9 cellular contexts compared by ENCODE assay signal in the genomic region with DNA sequence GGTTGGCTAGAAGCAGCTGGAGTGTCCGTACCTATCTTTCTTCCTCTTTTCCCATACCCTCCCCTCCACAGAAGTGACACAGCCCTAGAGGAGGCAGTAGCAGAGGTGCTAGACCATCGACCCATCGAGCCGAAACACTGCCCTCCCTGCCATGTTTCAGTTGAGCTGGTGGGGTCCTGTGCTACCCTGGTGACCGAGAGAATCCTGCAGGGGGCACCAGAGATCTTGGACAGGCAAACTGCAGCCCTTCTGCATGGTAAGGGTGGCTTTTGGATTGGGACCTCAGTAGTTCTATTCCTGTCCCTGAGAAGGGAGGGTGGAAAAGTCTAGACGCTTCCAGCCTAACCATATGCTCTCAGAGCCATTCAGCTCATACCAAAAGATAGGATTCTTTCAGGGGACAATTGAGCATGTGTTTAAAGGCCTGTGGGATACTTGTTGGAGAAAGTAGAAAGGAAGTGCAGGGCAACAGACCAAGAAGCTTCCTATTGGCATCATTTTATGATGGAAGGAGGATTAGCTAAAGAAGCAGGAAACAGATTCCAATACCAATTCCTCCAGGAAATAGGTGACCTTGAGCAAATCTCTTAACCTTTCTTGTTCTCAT. TPM values are rescaled to one million over a fixed set of nuclear protein-coding genes. Genes with fewer than 3 reads are reported as not detected.
A peak's percentile ranks its signal among the peaks of the same experiment; 100 is the strongest.
DNase-seq lines count a peak whose midpoint lies in the region; ATAC-seq and TF ChIP-seq lines count a peak whose summit lies in the region.
"Had no signal": no experiment of that assay in that cellular context is flagged by ENCODE, and none has a peak within 500 bp of the region (broad histone marks: within the 10 kb centered on the region; RNA-seq: fewer than 3 reads in every experiment).

No MANE protein-coding gene starts in this region.

- peak; percentile 85 for TF ChIP-seq RAD21 in Ishikawa (IDR thresholded peaks at IDR 0.05; ENCODE audit: low read depth)

- no peak overlapping the region for H3K4me3 Mint-ChIP-seq in activated T-helper 17 cell treated with anti-CD3 and anti-CD28 coated beads, Interleukin-2, amount 50 U/mL, for 72 hours
- H3K4me3 Mint-ChIP-seq: T-helper 1 cell treated with Interleukin-12 subunit alpha and Interleukin-12 subunit beta and Interleukin-4 antibody, amounts not matched to agents 30 μg/mL and 1 μg/mL, for 36 hours had no signal

- no peak overlapping the region for H3K4me3 ChIP-seq in foreskin fibroblast (ENCODE audit: low read depth in 1 of 2, low read length in 2 of 2)

- H3K9me3 Mint-ChIP-seq in activated T-helper 17 cell treated with anti-CD3 and anti-CD28 coated beads, Interleukin-2, amount 50 U/mL, for 72 hours = no peaks in the 10 kb centered on the region
- H3K9me3 Mint-ChIP-seq: T-helper 1 cell treated with Interleukin-12 subunit alpha and Interleukin-12 subunit beta and Interleukin-4 antibody, amounts not matched to agents 30 μg/mL and 1 μg/mL, for 36 hours had no signal

- peaks cover 65% of the 10 kb centered on the region for H3K36me3 Mint-ChIP-seq in activated T-helper 17 cell treated with anti-CD3 and anti-CD28 coated beads, Interleukin-2, amount 50 U/mL, for 72 hours (ENCODE audit: low read depth)

- H3K27me3 Mint-ChIP-seq in activated T-helper 17 cell treated with anti-CD3 and anti-CD28 coated beads, Interleukin-2, amount 50 U/mL, for 72 hours = no peaks in the 10 kb centered on the region

- peaks cover 4% of the 10 kb centered on the region for H3K4me1 Mint-ChIP-seq in activated T-helper 17 cell treated with anti-CD3 and anti-CD28 coated beads, Interleukin-2, amount 50 U/mL, for 72 hours

- DNase-seq in DMS114 treated with DMSO at 0.1 percent for 48 hours (lab: John Stamatoyannopoulos, UW; ENCODE audit: unreplicated experiment) = peak; percentile 53
- DNase-seq in RPMI7951 (ENCODE audit: low read depth) = peak; percentile 61
- DNase-seq in foreskin fibroblast = peak; percentile 39 to 79
- DNase-seq in nucleus accumbens (lab: John Stamatoyannopoulos, UW) = peak in 53 of 56 donors; percentile 6 to 84 (median 57)
- peak in 47 of 49 donors; percentile 5 to 87 (median 66) for DNase-seq in substantia nigra (lab: John Stamatoyannopoulos, UW)
- DNase-seq in amniotic stem cell (lab: John Stamatoyannopoulos, UW) = no peak

- TF ChIP-seq CTCF in foreskin fibroblast (IDR thresholded peaks at IDR 0.05; ENCODE audit: low read depth, low read length) = peak; percentile 74

- peak overlapping the region; percentile 64 for H3K27ac ChIP-seq in substantia nigra (ENCODE audit: low read depth, low read length, poor library complexity, severe bottlenecking)

- TF ChIP-seq EP300 in Ishikawa (IDR thresholded peaks at IDR 0.05; ENCODE audit: borderline replicate concordance) = no peak

- peak; percentile 98 for ATAC-seq in activated T-helper 17 cell treated with anti-CD3 and anti-CD28 coated beads, Interleukin-2, amount 50 U/mL, for 72 hours (replicated peaks)

- H3K27ac Mint-ChIP-seq in activated T-helper 17 cell treated with anti-CD3 and anti-CD28 coated beads, Interleukin-2, amount 50 U/mL, for 72 hours = no peak overlapping the region
- H3K27ac Mint-ChIP-seq: T-helper 1 cell treated with Interleukin-12 subunit alpha and Interleukin-12 subunit beta and Interleukin-4 antibody, amounts not matched to agents 30 μg/mL and 1 μg/mL, for 36 hours had no signal

TF ChIP-seq in Ishikawa, 13 proteins besides CTCF, POLR2A, EP300 and RAD21:
- 0 out of 2 replicates have a peak, but pooled peaks have one; percentile 17 for TF ChIP-seq YY1 (IDR thresholded peaks at IDR 0.05; ENCODE audit: low read depth)
- no peak for TF ChIP-seq FOXM1 (IDR thresholded peaks at IDR 0.05; ENCODE audit: borderline replicate concordance, low read depth)

RNA-seq across cellular contexts. Expression of gene BNIPL, which starts 11.7 kb away (rescaled TPM):
- total RNA-seq in RPMI7951 (2014; rRNA removed; shearing (Covaris generic)) = 0.48 TPM in 1 of 2 replicates, not detected in the other
- total RNA-seq in activated T-helper 17 cell treated with anti-CD3 and anti-CD28 coated beads, Interleukin-2, amount 50 U/mL, for 72 hours = 1 to 10 TPM; 1.4 to 4.5 TPM

RNA-seq across cellular contexts. Expression of gene PRUNE1, which starts 16.4 kb away (rescaled TPM):
- total RNA-seq in RPMI7951 (2014; rRNA removed; shearing (Covaris generic)) = 10.5 and 10.8 TPM in 2 replicates
- 10 to 100 TPM; 12.5 to 15.3 TPM for total RNA-seq in activated T-helper 17 cell treated with anti-CD3 and anti-CD28 coated beads, Interleukin-2, amount 50 U/mL, for 72 hours

RNA-seq across cellular contexts. Expression of gene MINDY1, which starts 17.9 kb away (rescaled TPM):
- total RNA-seq in RPMI7951 (2014; rRNA removed; shearing (Covaris generic)) = 7.7 and 10.3 TPM in 2 replicates
- 10 to 100 TPM; 10.9 to 22.6 TPM for total RNA-seq in activated T-helper 17 cell treated with anti-CD3 and anti-CD28 coated beads, Interleukin-2, amount 50 U/mL, for 72 hours

RNA-seq across cellular contexts. Expression of gene C1orf56, which starts 22.9 kb away (rescaled TPM):
- total RNA-seq in RPMI7951 (2014; rRNA removed; shearing (Covaris generic)) = 3.0 and 3.2 TPM in 2 replicates
- 1 to 10 TPM in 1 of 2 donors, under 1 TPM in 1; 0.71 to 1.2 TPM for total RNA-seq in activated T-helper 17 cell treated with anti-CD3 and anti-CD28 coated beads, Interleukin-2, amount 50 U/mL, for 72 hours

RNA-seq across cellular contexts. Expression of gene CDC42SE1, which starts 34.8 kb away (rescaled TPM):
- 54.9 and 60.2 TPM in 2 replicates for total RNA-seq in RPMI7951 (2014; rRNA removed; shearing (Covaris generic))
- total RNA-seq in activated T-helper 17 cell treated with anti-CD3 and anti-CD28 coated beads, Interleukin-2, amount 50 U/mL, for 72 hours = 100 to 1,000 TPM in 1 of 2 donors, 10 to 100 TPM in 1; 99.7 to 121 TPM
